14 cellular contexts compared by ENCODE assay signal in genomic region chr2:119383410-119384140, GRCh38. TPM values are rescaled to one million over a fixed set of nuclear protein-coding genes. Genes with fewer than 3 reads are reported as not detected.
A peak's percentile ranks its signal among the peaks of the same experiment; 100 is the strongest.
DNase-seq lines count a peak whose midpoint lies in the region; ATAC-seq and TF ChIP-seq lines count a peak whose summit lies in the region.
"Had no signal": no experiment of that assay in that cellular context is flagged by ENCODE, and none has a peak within 500 bp of the region (broad histone marks: within the 10 kb centered on the region; RNA-seq: fewer than 3 reads in every experiment).

No MANE protein-coding gene starts in this region.

- DNase-seq in DMS53 (lab: John Stamatoyannopoulos, UW) (peak; percentile 31), DMS53 treated with DMSO at 0.1 percent for 48 hours (lab: John Stamatoyannopoulos, UW; ENCODE audit: unreplicated experiment) (no peak), NAMALWA (ENCODE audit: low spot score) (peak; percentile 20), RPMI8226 (peak; percentile 41), lower leg skin (ENCODE audit: low spot score in 2 of 2) (peak; percentile 51 to 88), iPS-NIHi11 (ENCODE audit: low spot score) (no peak)
- DNase-seq in activated CD8-positive, alpha-beta memory T cell treated with anti-CD3 and anti-CD28 coated beads for 24 hours = no peak
- DNase-seq: activated CD4-positive, alpha-beta T cell treated with anti-CD3 and anti-CD28 coated beads, Interleukin-2, amount 50 U/mL, for 4 hours; aorta; CD4-positive, alpha-beta memory T cell; SIG-M5; stimulated activated CD4-positive, alpha-beta T cell treated with anti-CD3 and anti-CD28 coated beads, Interleukin-4, amount 100 ng/mL, for 4 hours had no signal

- no peak for TF ChIP-seq CTCF in lower leg skin (IDR thresholded peaks at IDR 0.05)

- TF ChIP-seq POLR2A in lower leg skin (IDR thresholded peaks at IDR 0.05) = no peak

- no peak overlapping the region for H3K4me3 ChIP-seq in lower leg skin (ENCODE audit: low read depth, poor library complexity, severe bottlenecking)
- H3K4me3 ChIP-seq: lung had no signal

- ATAC-seq in HG03521 (IDR thresholded peaks at IDR 0.05; ENCODE audit: unreplicated experiment) = no peak

- 41 to 46% methylated on average over 6 of the region's 6 CpGs for WGBS in lower leg skin, 2 donors

- intact Hi-C loops in lower leg skin (cut with DNase I; ENCODE audit: low total_unique reads) = no loop called here

RNA-seq across cellular contexts. Expression of gene DBI, which starts 16.8 kb away (rescaled TPM):
- 100 to 1,000 TPM; 266 to 369 (median 326) TPM for total RNA-seq in lower leg skin

RNA-seq across cellular contexts. Expression of gene C2orf76, which starts 16.9 kb away (rescaled TPM):
- total RNA-seq in lower leg skin = 10 to 100 TPM; 13.3 to 18.3 (median 16.7) TPM

RNA-seq across cellular contexts. Expression of gene TMEM37, which starts 48.1 kb away (rescaled TPM):
- total RNA-seq in lower leg skin = 1 to 10 TPM; 2.8 to 8.7 (median 6.8) TPM

Comparison
In these comparisons a context has a peak if more than half of its experiments do, and no peak if none do; other contexts are left out.
1. DNase-seq: peak in DMS53 (single experiment), NAMALWA (single experiment), RPMI8226 (single experiment) and lower leg skin (2 of 2); none in DMS53 treated with DMSO at 0.1 percent for 48 hours (single experiment), iPS-NIHi11 (single experiment) and activated CD8-positive, alpha-beta memory T cell treated with anti-CD3 and anti-CD28 coated beads for 24 hours (single experiment).